ENCODE assay signal across 7 cellular contexts in genomic region chr4:49058306-49058705, GRCh38.
"Had no signal": no experiment of that assay in that cellular context is flagged by ENCODE, and none has a peak within 500 bp of the region (broad histone marks: within the 10 kb centered on the region; RNA-seq: fewer than 3 reads in every experiment).

No MANE protein-coding gene starts in this region.

- FAIRE-seq: HTR-8/SVneo had no signal

- H2AFZ ChIP-seq: GM23248 had no signal

- H3K4me2 ChIP-seq: KMS-11 had no signal

- H3K27ac ChIP-seq: GM23248, KMS-11 had no signal

- H3K4me3 ChIP-seq: GM23248 had no signal

- DNase-seq: GM23248, GOT3, H7, HCEC 1CT, KBM-7 had no signal

- H3K9ac ChIP-seq: GM23248, KMS-11 had no signal
